In genomic region chr3:53232641-53233377, GRCh38 we compare ENCODE assay signal across 13 cellular contexts. TPM values are rescaled to one million over a fixed set of nuclear protein-coding genes. Genes with fewer than 3 reads are reported as not detected.
A peak's percentile ranks its signal among the peaks of the same experiment; 100 is the strongest.
DNase-seq lines count a peak whose midpoint lies in the region; FAIRE-seq and TF ChIP-seq lines count a peak whose summit lies in the region.
"Had no signal": no experiment of that assay in that cellular context is flagged by ENCODE, and none has a peak within 500 bp of the region (broad histone marks: within the 10 kb centered on the region; RNA-seq: fewer than 3 reads in every experiment).

No MANE protein-coding gene starts in this region.

- POLR2A ChIA-PET in H1 (lab: Charles Lee; ENCODE audit: partially characterized antibody), result interaction anchor here (0.8 to 28.5 kb wide), 4 partner anchors 9 to 104 kb away, joined by 3 to 449 read pairs (median 6); partner anchors contain the start of gene TKT
- POLR2A ChIA-PET in activated CD4-positive, alpha-beta memory T cell treated with anti-CD3 and anti-CD28 coated beads, Interleukin-2, amount 10 ng/mL, durations not matched to agents 7 days and 5 days (lab: Charles Lee), result interaction anchor here (1.1 to 2.2 kb wide), 2 partner anchors 22 to 28 kb away, joined by 3 to 9 read pairs; partner anchors contain the start of gene TKT

- no peak overlapping the region for H4K5ac ChIP-seq in H1 (ENCODE audit: insufficient read length, low read depth, low read length)

- no peak for TF ChIP-seq EP300 in H1 (IDR thresholded peaks at IDR 0.05; ENCODE audit: borderline replicate concordance in 1 of 2, low read depth in 2 of 2, low read length in 2 of 2)

- H3K56ac ChIP-seq in H1 (replicated peaks; ENCODE audit: insufficient read length, low read depth, low read length), result no peak overlapping the region

- TF ChIP-seq CTCF in H1 (IDR thresholded peaks at IDR 0.05; ENCODE audit: control extremely low read depth in 1 of 3, insufficient read depth in 1 of 3, low read depth in 1 of 3, low read length in 3 of 3) (no peak), progenitor cell of endocrine pancreas (IDR thresholded peaks at IDR 0.05; ENCODE audit: unreplicated experiment) (no peak)

- H3K23ac ChIP-seq in H1 (ENCODE audit: insufficient read length), result no peak overlapping the region

- no peak overlapping the region for H3K9ac ChIP-seq in HUES6 (ENCODE audit: low read length)
- H3K9ac ChIP-seq in H1 (replicated peaks in 1 of 4; ENCODE audit: extremely low read depth in 1 of 4, low read depth in 3 of 4, low read length in 3 of 4), result no peak overlapping the region

- TF ChIP-seq POLR2A in H1 (IDR thresholded peaks at IDR 0.05; ENCODE audit: control extremely low read depth in 1 of 2, low read depth in 2 of 2, low read length in 2 of 2), result no peak

- H2BK5ac ChIP-seq in H1 (ENCODE audit: low read depth, low read length), result peak overlapping the region; percentile 26; the same call in 1 of the 2 replicates

- H3K4me1 Mint-ChIP-seq in progenitor cell of endocrine pancreas (ENCODE audit: low read depth), result no peaks in the 10 kb centered on the region
- H3K4me1 Mint-ChIP-seq in activated CD4-positive, alpha-beta memory T cell treated with anti-CD3 and anti-CD28 coated beads, Interleukin-2, amount 10 ng/mL, durations not matched to agents 7 days and 5 days, result peaks cover 25% of the 10 kb centered on the region

- TF ChIP-seq RAD21 in H1 (IDR thresholded peaks at IDR 0.05 in 1 of 2, conservative IDR thresholded peaks at IDR 0.05 in 1 of 2; ENCODE audit: low read depth in 2 of 2, low read length in 2 of 2), result no peak

- H3K4me3 ChIP-seq in HUES6 (ENCODE audit: low read depth, low read length), result no peak overlapping the region
- H3K4me3 ChIP-seq in H1 (ENCODE audit: extremely low read depth in 1 of 4, insufficient read depth in 2 of 4, low read depth in 3 of 4, low read length in 4 of 4), result no peak overlapping the region
- H3K4me3 ChIP-seq: pancreas had no signal

- H3K9me3 ChIP-seq in HUES6 (ENCODE audit: control insufficient read depth, insufficient read depth, low read depth, low read length) (no peaks in the 10 kb centered on the region), H1 (ENCODE audit: insufficient read depth in 2 of 2, low read depth in 1 of 2, low read length in 1 of 2) (no peaks in the 10 kb centered on the region)
- H3K9me3 ChIP-seq: pancreas had no signal

- peaks cover 23 to 53% of the 10 kb centered on the region in 2 experiments for H4K20me1 ChIP-seq in H1 (replicated peaks in 1 of 2; ENCODE audit: control insufficient read depth in 1 of 2, insufficient read depth in 2 of 2, low read length in 2 of 2)

- no peak overlapping the region for H3K14ac ChIP-seq in H1 (ENCODE audit: insufficient read length)

- 80% methylated on average over 18 of the region's 18 CpGs; no CpG with 5 or more reads in 1 of the 2 experiments for WGBS in H1 (ENCODE audit: extremely low coverage in 1 of 2, insufficient coverage in 1 of 2, insufficient read length in 1 of 2, insufficient replicate concordance in 2 of 2, low coverage in 1 of 2, low lambda C conversion rate in 2 of 2, missing lambda C conversion rate in 1 of 2), 2 experiments

- H3K27me3 ChIP-seq in HUES6 (ENCODE audit: control insufficient read depth, insufficient read depth, low read length) (no peaks in the 10 kb centered on the region), H1 (replicated peaks in 1 of 4; ENCODE audit: control insufficient read depth in 3 of 4, extremely low read depth in 1 of 4, insufficient read depth in 3 of 4, low read length in 3 of 4) (no peaks in the 10 kb centered on the region)
- H3K27me3 ChIP-seq: pancreas had no signal

- H3K27ac ChIP-seq in HUES6 (ENCODE audit: low read depth, low read length) (0 out of 2 replicates have a peak overlapping the region, but pooled peaks have one; percentile 22), H1 (ENCODE audit: low read depth, low read length) (peak overlapping the region; percentile 12; the same call in 1 of the 2 replicates)
- H3K27ac ChIP-seq: pancreas had no signal

- no peak overlapping the region for H3K4me2 ChIP-seq in H1 (ENCODE audit: insufficient read depth in 1 of 2, low read depth in 2 of 2, low read length in 2 of 2)

- H2BK15ac ChIP-seq in H1 (ENCODE audit: low read length), result no peak overlapping the region

- no peak overlapping the region for H3K18ac ChIP-seq in H1 (ENCODE audit: extremely low read depth, low read length)

- no peak overlapping the region for H3K4ac ChIP-seq in H1 (replicated peaks; ENCODE audit: insufficient read length, low read depth, low read length)

- no peak overlapping the region for H2BK12ac ChIP-seq in H1 (ENCODE audit: low read depth, low read length)

- H3K23me2 ChIP-seq in H1 (ENCODE audit: low read depth, low read length), result no peaks in the 10 kb centered on the region

- CTCF ChIA-PET in H1 (lab: Charles Lee; ENCODE audit: partially characterized antibody), result interaction anchor here (0.7 to 9.0 kb wide), 8 partner anchors 10 to 118 kb away, joined by 3 to 68 read pairs (median 4); no protein-coding TSS in a partner anchor
- CTCF ChIA-PET in activated CD4-positive, alpha-beta memory T cell treated with anti-CD3 and anti-CD28 coated beads, Interleukin-2, amount 10 ng/mL, durations not matched to agents 7 days and 5 days (lab: Charles Lee), result no interaction called here

- H3K36me3 Mint-ChIP-seq in progenitor cell of endocrine pancreas (ENCODE audit: insufficient read depth), result peaks cover 5% of the 10 kb centered on the region
- peaks cover 57% of the 10 kb centered on the region for H3K36me3 Mint-ChIP-seq in activated CD4-positive, alpha-beta memory T cell treated with anti-CD3 and anti-CD28 coated beads, Interleukin-2, amount 10 ng/mL, durations not matched to agents 7 days and 5 days (ENCODE audit: low read depth)

- H3K4me3 Mint-ChIP-seq in progenitor cell of endocrine pancreas (ENCODE audit: low read depth), result no peak overlapping the region
- H3K4me3 Mint-ChIP-seq in activated CD4-positive, alpha-beta memory T cell treated with anti-CD3 and anti-CD28 coated beads, Interleukin-2, amount 10 ng/mL, durations not matched to agents 7 days and 5 days, result no peak overlapping the region
- H3K4me3 Mint-ChIP-seq: CD4-positive, alpha-beta T cell had no signal

- H3K27me3 Mint-ChIP-seq in progenitor cell of endocrine pancreas, result no peaks in the 10 kb centered on the region
- no peaks in the 10 kb centered on the region for H3K27me3 Mint-ChIP-seq in activated CD4-positive, alpha-beta memory T cell treated with anti-CD3 and anti-CD28 coated beads, Interleukin-2, amount 10 ng/mL, durations not matched to agents 7 days and 5 days
- H3K27me3 Mint-ChIP-seq: CD4-positive, alpha-beta T cell had no signal

- peak overlapping the region; percentile 71; the same call in 1 of the 2 replicates for H4K8ac ChIP-seq in H1 (ENCODE audit: extremely low read depth, insufficient read depth, low read length)

- H3K27ac Mint-ChIP-seq in progenitor cell of endocrine pancreas, result peak overlapping the region; percentile 35
- H3K27ac Mint-ChIP-seq in activated CD4-positive, alpha-beta memory T cell treated with anti-CD3 and anti-CD28 coated beads, Interleukin-2, amount 10 ng/mL, durations not matched to agents 7 days and 5 days, result no peak overlapping the region
- H3K27ac Mint-ChIP-seq: CD4-positive, alpha-beta T cell had no signal

- H2AK5ac ChIP-seq in H1 (ENCODE audit: low read depth, low read length), result no peak overlapping the region

- H3K79me1 ChIP-seq in H1 (ENCODE audit: low read depth, low read length), result peaks cover 7% of the 10 kb centered on the region

- no peaks in the 10 kb centered on the region; a peak in 1 of 4 replicates for H3K79me2 ChIP-seq in H1 (ENCODE audit: control insufficient read depth in 1 of 2, insufficient read depth in 2 of 2, low read length in 2 of 2)

- H3K36me3 ChIP-seq in HUES6 (ENCODE audit: control insufficient read depth, insufficient read depth, low read length) (peaks cover 99% of the 10 kb centered on the region), H1 (ENCODE audit: control insufficient read depth in 2 of 4, insufficient read depth in 4 of 4, low read length in 3 of 4) (peaks cover 66 to 93% (median 87%) of the 10 kb centered on the region in 4 experiments)

- DNase-seq in ELF-1 (ENCODE audit: low read depth, low spot score) (peak; percentile 1), H1 (ENCODE audit: low read depth in 1 of 2, low spot score in 2 of 2) (no peak), progenitor cell of endocrine pancreas (ENCODE audit: low spot score, unreplicated experiment) (no peak), germinal center (ENCODE audit: low spot score) (no peak), OCI-M1 (lab: John Stamatoyannopoulos, UW) (no peak), HK-2 (ENCODE audit: unreplicated experiment) (no peak)
- DNase-seq in activated CD4-positive, alpha-beta memory T cell treated with anti-CD3 and anti-CD28 coated beads, Interleukin-2, amount 10 ng/mL, durations not matched to agents 7 days and 5 days, result no peak
- DNase-seq: CD4-positive, alpha-beta T cell; foreskin melanocyte; MV-4-11; NCI-H2107; pancreas had no signal

- H2BK120ac ChIP-seq in H1 (replicated peaks; ENCODE audit: low read depth, low read length), result no peak overlapping the region

- no peak for FAIRE-seq in H1 (lab: Jason Lieb, UNC)
- FAIRE-seq: pancreas had no signal

- no peaks in the 10 kb centered on the region for H3K9me3 Mint-ChIP-seq in progenitor cell of endocrine pancreas (ENCODE audit: low read depth)
- H3K9me3 Mint-ChIP-seq in activated CD4-positive, alpha-beta memory T cell treated with anti-CD3 and anti-CD28 coated beads, Interleukin-2, amount 10 ng/mL, durations not matched to agents 7 days and 5 days, result no peaks in the 10 kb centered on the region
- H3K9me3 Mint-ChIP-seq: CD4-positive, alpha-beta T cell had no signal

- H2BK20ac ChIP-seq in H1 (ENCODE audit: low read length), result no peak overlapping the region

- H2AFZ ChIP-seq in H1 (ENCODE audit: low read length), result no peak overlapping the region

- H3K4me1 ChIP-seq in HUES6 (ENCODE audit: control insufficient read depth, insufficient read depth, low read length), result peaks cover 12% of the 10 kb centered on the region
- H3K4me1 ChIP-seq in H1 (replicated peaks in 1 of 4; ENCODE audit: control insufficient read depth in 3 of 4, insufficient read depth in 4 of 4, low read length in 3 of 4), result peaks cover 0 to 4% (median 3%) of the 10 kb centered on the region in 4 experiments; a peak in 3 of 7 replicates

- H4K91ac ChIP-seq in H1 (replicated peaks; ENCODE audit: insufficient read length, low read length), result no peak overlapping the region

RNA-seq across cellular contexts. Expression of gene TKT, which starts 23.0 kb away (rescaled TPM):
- total RNA-seq in H1 (2021; fragmentation: NEBNext Ultra II Directional; extraction: Animal tissue kit (Norgen Biotek cat#: 25700)), result 975 and 986 TPM in 2 replicates
- 418 and 649 TPM in 2 replicates for polyA plus RNA-seq in H1 (2011; rRNA removed)
- 449 TPM for polyA plus RNA-seq in H1 (2011; cell fraction: cytosol; rRNA removed)
- 987 TPM for polyA plus RNA-seq in H1 (2011; cell fraction: nucleus; rRNA removed)
- 570 to 1,148 TPM (median 1,049 TPM) in 4 replicates for polyA plus RNA-seq in H1 (2012, experiment 1 of 2)
- 841 TPM for polyA plus RNA-seq in H1 (2012, experiment 2 of 2)
- 760 TPM for polyA plus RNA-seq in H1 (2013, experiment 1 of 2)
- polyA plus RNA-seq in H1 (2013, experiment 2 of 2), result 785 TPM
- polyA minus RNA-seq in H1 (2011; rRNA and poly(A)+ RNA removed), result 353 and 390 TPM in 2 replicates
- 430 TPM for polyA minus RNA-seq in H1 (2011; cell fraction: cytosol; rRNA and poly(A)+ RNA removed)
- polyA minus RNA-seq in H1 (2011; cell fraction: nucleus; rRNA and poly(A)+ RNA removed), result 346 TPM
- total RNA-seq in progenitor cell of endocrine pancreas, result 250 and 259 TPM in 2 replicates
- total RNA-seq in activated CD4-positive, alpha-beta memory T cell treated with anti-CD3 and anti-CD28 coated beads, Interleukin-2, amount 10 ng/mL, durations not matched to agents 7 days and 5 days, result 100 to 1,000 TPM; 238 to 240 TPM
